36 cellular contexts compared by ENCODE assay signal in genomic region chr6:169494038-169494437, GRCh38.
DNase-seq lines count a peak whose midpoint lies in the region; ATAC-seq, FAIRE-seq and TF ChIP-seq lines count a peak whose summit lies in the region.
"Had no signal": no experiment of that assay in that cellular context is flagged by ENCODE, and none has a peak within 500 bp of the region (broad histone marks: within the 10 kb centered on the region; RNA-seq: fewer than 3 reads in every experiment).

No MANE protein-coding gene starts in this region.

- peak overlapping the region; percentile 56; the same call in 1 of the 2 replicates for H4K5ac ChIP-seq in IMR-90 (ENCODE audit: low read depth, low read length)

- H3K27me3 ChIP-seq in IMR-90 (ENCODE audit: control insufficient read depth, insufficient read depth, low read length): no peaks in the 10 kb centered on the region
- H3K27me3 ChIP-seq in K562 (ENCODE audit: control insufficient read depth in 2 of 2, insufficient read depth in 2 of 2, low read length in 2 of 2): peaks cover 13 to 18% of the 10 kb centered on the region in 2 experiments; a peak in 4 of 5 replicates
- no peaks in the 10 kb centered on the region for H3K27me3 ChIP-seq in CD4-positive, alpha-beta T cell (ENCODE audit: control insufficient read depth, insufficient read depth, low read length)
- H3K27me3 ChIP-seq: BE2C; BLaER1; BLaER1 treated with 17β-estradiol and CSF1 and Interleukin-3, amounts not matched to agents 10 nM and 100 nM had no signal

- TF ChIP-seq POLR2A in IMR-90 (IDR thresholded peaks at IDR 0.05; ENCODE audit: low read depth, low read length) (no peak), K562 (conservative IDR thresholded peaks at IDR 0.05) (no peak)

- H3K9me1 ChIP-seq in IMR-90 (ENCODE audit: insufficient read depth, low read length) (0 out of 2 replicates have a peak, but pooled peaks cover 2% of the 10 kb centered on the region), K562 (ENCODE audit: control insufficient read depth, insufficient read depth, low read length) (no peaks in the 10 kb centered on the region)

- no peaks in the 10 kb centered on the region for H3K9me3 Mint-ChIP-seq in WTC11
- H3K9me3 Mint-ChIP-seq in CD4-positive, alpha-beta T cell: no peaks in the 10 kb centered on the region
- H3K9me3 Mint-ChIP-seq: CD4-positive, alpha-beta memory T cell; CD4-positive, CD25-positive, alpha-beta regulatory T cell; CD8-positive, alpha-beta T cell had no signal

- DNase-seq in IMR-90 (no peak), WTC11 (ENCODE audit: low spot score) (no peak), K562 (ENCODE audit: extremely low read depth in 1 of 4, low spot score in 3 of 4) (no peak), NCI-H2029 treated with DMSO at 0.1 percent for 48 hours (lab: John Stamatoyannopoulos, UW) (no peak), cardiac septum (ENCODE audit: low spot score) (no peak)
- no peak for DNase-seq in CD4-positive, alpha-beta T cell
- DNase-seq: 8988T; ACHN; AML-193; BE2C; C1 segment of cervical spinal cord; Caco-2; Calu3; CD4-positive, alpha-beta memory T cell; CD4-positive, CD25-positive, alpha-beta regulatory T cell; CD8-positive, alpha-beta memory T cell; CD8-positive, alpha-beta T cell; COR-L47; DMS 273 treated with DMSO at 0.1 percent for 48 hours; DMS153; DMS53; DMS79; DMS79 treated with DMSO at 0.1 percent for 48 hours; DND-41; EL had no signal

- H3K36me3 ChIP-seq in HEK293 (ENCODE audit: control insufficient read depth in 2 of 2, insufficient read depth in 1 of 2, low read length in 2 of 2): no peaks in the 10 kb centered on the region
- H3K36me3 ChIP-seq in IMR-90 (ENCODE audit: control insufficient read depth, insufficient read depth, low read length): no peaks in the 10 kb centered on the region
- no peaks in the 10 kb centered on the region for H3K36me3 ChIP-seq in K562 (ENCODE audit: control insufficient read depth, insufficient read depth, low read length)
- H3K36me3 ChIP-seq: BE2C; BLaER1; BLaER1 treated with 17β-estradiol and CSF1 and Interleukin-3, amounts not matched to agents 10 nM and 100 nM had no signal

- POLR2A ChIA-PET in HEK293 (lab: Yijun Ruan, JAX) (no interaction called here), IMR-90 (lab: Charles Lee; ENCODE audit: unreplicated experiment) (no interaction called here), WTC11 (lab: Charles Lee) (no interaction called here), K562 (lab: Yijun Ruan, JAX) (interaction anchor here (0.6 kb wide), 1 partner anchor 37 kb away, joined by 3 read pairs; no protein-coding TSS in a partner anchor)
- POLR2A ChIA-PET in CD4-positive, alpha-beta T cell (lab: Charles Lee): no interaction called here

- CTCF ChIA-PET in HEK293 (lab: Yijun Ruan, JAX): no interaction called here
- CTCF ChIA-PET in IMR-90 (lab: Yijun Ruan, JAX): no interaction called here
- CTCF ChIA-PET in WTC11 (lab: Charles Lee): no interaction called here
- CTCF ChIA-PET in K562 (lab: Yijun Ruan, JAX; ENCODE audit: low intra/inter-chr PET ratio): no interaction called here
- CTCF ChIA-PET in CD4-positive, alpha-beta T cell (lab: Charles Lee): no interaction called here

- intact Hi-C loops in IMR-90 (cut with micrococcal nuclease) (no loop called here), K562 (cut with micrococcal nuclease) (no loop called here), cardiac septum (cut with DNase I) (no loop called here)
- intact Hi-C loops in CD4-positive, alpha-beta T cell (cut with DNase I, micrococcal nuclease): no loop called here

- H2AK9ac ChIP-seq in IMR-90 (replicated peaks; ENCODE audit: low read depth, low read length, poor library complexity): no peak overlapping the region

- TF ChIP-seq EP300 in K562 (IDR thresholded peaks at IDR 0.05; ENCODE audit: low read length): no peak

- H2AK5ac ChIP-seq in IMR-90 (ENCODE audit: low read depth, low read length): no peak overlapping the region

- dilution Hi-C loops in IMR-90 (cut with HindIII; ENCODE audit: low sequenced_read_pairs, unreplicated experiment): no loop called here

- no peak overlapping the region for H2BK120ac ChIP-seq in IMR-90 (ENCODE audit: low read depth, low read length)

- BruUV-seq in IMR-90 (replicated peaks; lab: Mats Ljungman, UMichigan) (no TSS peak), K562 (replicated peaks; lab: Mats Ljungman, UMichigan) (no TSS peak)

- TF ChIP-seq CTCF in HEK293 (tag by site-specific recombination; IDR thresholded peaks at IDR 0.05) (no peak), IMR-90 (conservative IDR thresholded peaks at IDR 0.05; ENCODE audit: low read depth, low read length) (no peak), WTC11 (IDR thresholded peaks at IDR 0.05) (no peak), K562 (IDR thresholded peaks at IDR 0.05 in 2 of 3, conservative IDR thresholded peaks at IDR 0.05 in 1 of 3; ENCODE audit: insufficient read depth in 2 of 3, low read depth in 1 of 3, low read length in 3 of 3) (no peak)
- TF ChIP-seq CTCF in CD4-positive, alpha-beta T cell (IDR thresholded peaks at IDR 0.05): no peak

- H3K23ac ChIP-seq in IMR-90 (ENCODE audit: low read depth, low read length): no peak overlapping the region

- FAIRE-seq in K562 (lab: Jason Lieb, UNC): no peak
- FAIRE-seq: A204.1, A549, D721Med had no signal

- H3K4me3 ChIP-seq in HEK293 (ENCODE audit: low read depth, low read length) (no peak overlapping the region), IMR-90 (ENCODE audit: insufficient read depth, low read depth, low read length) (no peak overlapping the region), K562 (no peak overlapping the region)
- H3K4me3 ChIP-seq: A549; BLaER1; BLaER1 treated with 17β-estradiol and CSF1 and Interleukin-3, amounts not matched to agents 10 nM and 100 nM had no signal

- no peak overlapping the region for H4K91ac ChIP-seq in IMR-90 (ENCODE audit: insufficient read depth, low read depth, low read length)

- in situ Hi-C loops in IMR-90 (cut with MboI; ENCODE audit: low sequenced_read_pairs): no loop called here
- in situ Hi-C loops in K562 (cut with MboI): no loop called here

- H3K4me1 Mint-ChIP-seq in WTC11: no peaks in the 10 kb centered on the region
- H3K4me1 Mint-ChIP-seq in CD4-positive, alpha-beta T cell (ENCODE audit: low read depth): no peaks in the 10 kb centered on the region
- H3K4me1 Mint-ChIP-seq: B cell; CD14-positive monocyte; CD4-positive, alpha-beta memory T cell; CD4-positive, CD25-positive, alpha-beta regulatory T cell; CD8-positive, alpha-beta memory T cell had no signal

- no peak overlapping the region for H2BK20ac ChIP-seq in IMR-90 (ENCODE audit: low read depth, low read length)

- no peaks in the 10 kb centered on the region for H3K79me2 ChIP-seq in K562 (ENCODE audit: control insufficient read depth, insufficient read depth, low read length)

- H3K4me1 ChIP-seq in HEK293 (ENCODE audit: control insufficient read depth, insufficient read depth, low read length) (no peaks in the 10 kb centered on the region), IMR-90 (ENCODE audit: control insufficient read depth, insufficient read depth, low read length) (peaks cover 4% of the 10 kb centered on the region), K562 (replicated peaks in 1 of 2; ENCODE audit: control insufficient read depth in 2 of 2, insufficient read depth in 2 of 2, low read length in 2 of 2) (no peaks in the 10 kb centered on the region)
- H3K4me1 ChIP-seq: A549; BE2C; BLaER1; BLaER1 treated with 17β-estradiol and CSF1 and Interleukin-3, amounts not matched to agents 10 nM and 100 nM; Caco-2 had no signal

- no peak overlapping the region for H2BK15ac ChIP-seq in IMR-90 (ENCODE audit: low read depth, low read length)

- H3K9me3 ChIP-seq in HEK293 (ENCODE audit: control insufficient read depth, insufficient read depth, low read depth, low read length): no peaks in the 10 kb centered on the region
- H3K9me3 ChIP-seq in IMR-90 (ENCODE audit: control insufficient read depth, insufficient read depth, low read length): no peaks in the 10 kb centered on the region
- H3K9me3 ChIP-seq in K562 (replicated peaks; ENCODE audit: control insufficient read depth, insufficient read depth, low read depth, low read length): no peaks in the 10 kb centered on the region
- H3K9me3 ChIP-seq in CD4-positive, alpha-beta T cell (ENCODE audit: control insufficient read depth, low read length): no peaks in the 10 kb centered on the region
- H3K9me3 ChIP-seq: A549, BE2C, BLaER1, Caco-2 had no signal

- H2AFZ ChIP-seq in IMR-90 (replicated peaks; ENCODE audit: low read length, poor library complexity) (no peak overlapping the region), K562 (ENCODE audit: low read depth, low read length) (no peak overlapping the region)

- H3K9ac ChIP-seq in IMR-90 (ENCODE audit: low read depth, low read length): no peak overlapping the region
- H3K9ac ChIP-seq in K562 (ENCODE audit: insufficient read depth in 1 of 2, low read depth in 2 of 2, low read length in 2 of 2): no peak overlapping the region
- H3K9ac ChIP-seq: BLaER1; BLaER1 treated with 17β-estradiol and CSF1 and Interleukin-3, amounts not matched to agents 10 nM and 100 nM had no signal

- no peaks in the 10 kb centered on the region for H3K36me3 Mint-ChIP-seq in WTC11
- no peaks in the 10 kb centered on the region for H3K36me3 Mint-ChIP-seq in CD4-positive, alpha-beta T cell (ENCODE audit: low read depth)
- H3K36me3 Mint-ChIP-seq: CD14-positive monocyte; CD4-positive, alpha-beta memory T cell; CD4-positive, CD25-positive, alpha-beta regulatory T cell had no signal

- H3K27ac Mint-ChIP-seq in WTC11: no peak overlapping the region
- no peak overlapping the region for H3K27ac Mint-ChIP-seq in CD4-positive, alpha-beta T cell
- H3K27ac Mint-ChIP-seq: B cell; CD14-positive monocyte; CD4-positive, alpha-beta memory T cell; CD4-positive, CD25-positive, alpha-beta regulatory T cell; CD8-positive, alpha-beta memory T cell; CD8-positive, alpha-beta T cell had no signal

- H4K20me1 ChIP-seq in IMR-90 (ENCODE audit: insufficient read depth, low read length) (no peaks in the 10 kb centered on the region), K562 (replicated peaks; ENCODE audit: control insufficient read depth, insufficient read depth, low read length) (no peaks in the 10 kb centered on the region)
- H4K20me1 ChIP-seq: BLaER1; BLaER1 treated with 17β-estradiol and CSF1 and Interleukin-3, amounts not matched to agents 10 nM and 100 nM had no signal

- no peak overlapping the region for H4K8ac ChIP-seq in IMR-90 (ENCODE audit: low read depth in 2 of 2, low read length in 2 of 2)

- H3K4me3 Mint-ChIP-seq in WTC11: no peak overlapping the region
- no peak overlapping the region for H3K4me3 Mint-ChIP-seq in CD4-positive, alpha-beta T cell
- H3K4me3 Mint-ChIP-seq: B cell; CD14-positive monocyte; CD4-positive, alpha-beta memory T cell; CD4-positive, CD25-positive, alpha-beta regulatory T cell; CD8-positive, alpha-beta memory T cell; CD8-positive, alpha-beta T cell had no signal

- H3K27me3 Mint-ChIP-seq in WTC11 (ENCODE audit: low read depth): no peaks in the 10 kb centered on the region
- H3K27me3 Mint-ChIP-seq in CD4-positive, alpha-beta T cell: no peaks in the 10 kb centered on the region
- H3K27me3 Mint-ChIP-seq: B cell had no signal

- no peak overlapping the region for H3K56ac ChIP-seq in IMR-90 (ENCODE audit: extremely low read depth, insufficient read depth, low read length)

- ATAC-seq in IMR-90 (ENCODE audit: low read depth) (no peak), WTC11 (no peak), K562 (no peak), GM21515 (IDR thresholded peaks at IDR 0.05; ENCODE audit: unreplicated experiment) (no peak)
- ATAC-seq in CD4-positive, alpha-beta T cell (ENCODE audit: poor library complexity): no peak
- ATAC-seq: A549; CD8-positive, alpha-beta T cell had no signal

- no CpG with 5 or more reads among the region's 3 CpGs for WGBS in IMR-90 (ENCODE audit: extremely low coverage in 2 of 2, insufficient read length in 1 of 2), 2 experiments
- 0% methylated on average over 3 of the region's 3 CpGs for WGBS in K562 (ENCODE audit: insufficient coverage, low coverage, missing lambda C conversion rate)

- H3K4me2 ChIP-seq in IMR-90 (ENCODE audit: low read depth, low read length): no peak overlapping the region
- H3K4me2 ChIP-seq in K562 (ENCODE audit: insufficient read depth, low read length): no peak overlapping the region
- H3K4me2 ChIP-seq: A549; BLaER1; BLaER1 treated with 17β-estradiol and CSF1 and Interleukin-3, amounts not matched to agents 10 nM and 100 nM had no signal

- H3K4ac ChIP-seq in IMR-90 (ENCODE audit: low read depth, low read length): no peak overlapping the region

- H3K18ac ChIP-seq in IMR-90 (ENCODE audit: low read depth, low read length): no peak overlapping the region

- no peak overlapping the region for H2BK5ac ChIP-seq in IMR-90 (ENCODE audit: low read depth, low read length, poor library complexity, severe bottlenecking)

- H3K79me1 ChIP-seq in IMR-90 (ENCODE audit: low read depth in 1 of 2, low read length in 2 of 2): no peaks in the 10 kb centered on the region

- H3K27ac ChIP-seq in HEK293 (ENCODE audit: extremely low read depth, low read depth, low read length) (no peak overlapping the region), IMR-90 (ENCODE audit: insufficient read depth, low read length) (no peak overlapping the region), K562 (ENCODE audit: extremely low read depth, low read depth, low read length) (no peak overlapping the region)
- no peak overlapping the region for H3K27ac ChIP-seq in CD4-positive, alpha-beta T cell (ENCODE audit: low read depth, low read length)
- H3K27ac ChIP-seq: 22Rv1; A549; BLaER1; BLaER1 treated with 17β-estradiol and CSF1 and Interleukin-3, amounts not matched to agents 10 nM and 100 nM; C4-2B had no signal

- H3K14ac ChIP-seq in IMR-90 (replicated peaks; ENCODE audit: low read depth, low read length): no peak overlapping the region

- no peak for TF ChIP-seq RAD21 in IMR-90 (IDR thresholded peaks at IDR 0.05; ENCODE audit: low read length)
- TF ChIP-seq RAD21 in K562 (CRISPR knock-in tag; conservative IDR thresholded peaks at IDR 0.05 in 1 of 2, IDR thresholded peaks at IDR 0.05 in 1 of 2): no peak
